ENCODE assay signal across 13 cellular contexts in genomic region chr3:11362600-11362999, GRCh38.
"Had no signal": no experiment of that assay in that cellular context is flagged by ENCODE, and none has a peak within 500 bp of the region (broad histone marks: within the 10 kb centered on the region; RNA-seq: fewer than 3 reads in every experiment).

No MANE protein-coding gene starts in this region.

- DNase-seq: activated CD4-positive, alpha-beta T cell treated with anti-CD3 and anti-CD28 coated beads for 4 hours; activated CD8-positive, alpha-beta T cell treated with anti-CD3 and anti-CD28 coated beads, Interleukin-2, amount 10 ng/mL, durations not matched to agents 7 days and 5 days; amniotic stem cell; body of pancreas; dermis blood vessel endothelial cell; heart right ventricle; left ventricle myocardium superior; mesendoderm; T-helper 1 cell; thyroid gland; WERI-Rb-1 had no signal

- H3K27me3 Mint-ChIP-seq: activated naive CD4-positive, alpha-beta T cell treated with anti-CD3 and anti-CD28 coated beads, Interleukin-2, amount 50 U/mL, for 24 hours; central memory CD8-positive, alpha-beta T cell had no signal

- H3K9me3 ChIP-seq: body of pancreas, heart right ventricle, thyroid gland had no signal

- H3K4me3 ChIP-seq: body of pancreas, heart right ventricle, thyroid gland had no signal

- H3K27ac ChIP-seq: body of pancreas, heart right ventricle, thyroid gland, WERI-Rb-1 had no signal

- H3K4me3 Mint-ChIP-seq: activated CD8-positive, alpha-beta T cell treated with anti-CD3 and anti-CD28 coated beads, Interleukin-2, amount 10 ng/mL, durations not matched to agents 7 days and 5 days; activated naive CD4-positive, alpha-beta T cell treated with anti-CD3 and anti-CD28 coated beads, Interleukin-2, amount 50 U/mL, for 24 hours; central memory CD8-positive, alpha-beta T cell had no signal

- H3K9me3 Mint-ChIP-seq: activated naive CD4-positive, alpha-beta T cell treated with anti-CD3 and anti-CD28 coated beads, Interleukin-2, amount 50 U/mL, for 24 hours; central memory CD8-positive, alpha-beta T cell had no signal

- H3K4me1 Mint-ChIP-seq: activated naive CD4-positive, alpha-beta T cell treated with anti-CD3 and anti-CD28 coated beads, Interleukin-2, amount 50 U/mL, for 24 hours; central memory CD8-positive, alpha-beta T cell had no signal

- H3K27ac Mint-ChIP-seq: activated CD8-positive, alpha-beta T cell treated with anti-CD3 and anti-CD28 coated beads, Interleukin-2, amount 10 ng/mL, durations not matched to agents 7 days and 5 days; activated naive CD4-positive, alpha-beta T cell treated with anti-CD3 and anti-CD28 coated beads, Interleukin-2, amount 50 U/mL, for 24 hours had no signal

- H3K27me3 ChIP-seq: body of pancreas, heart right ventricle, thyroid gland had no signal
